Comparison of ENCODE assay signal across 8 cellular contexts in the genomic region with DNA sequence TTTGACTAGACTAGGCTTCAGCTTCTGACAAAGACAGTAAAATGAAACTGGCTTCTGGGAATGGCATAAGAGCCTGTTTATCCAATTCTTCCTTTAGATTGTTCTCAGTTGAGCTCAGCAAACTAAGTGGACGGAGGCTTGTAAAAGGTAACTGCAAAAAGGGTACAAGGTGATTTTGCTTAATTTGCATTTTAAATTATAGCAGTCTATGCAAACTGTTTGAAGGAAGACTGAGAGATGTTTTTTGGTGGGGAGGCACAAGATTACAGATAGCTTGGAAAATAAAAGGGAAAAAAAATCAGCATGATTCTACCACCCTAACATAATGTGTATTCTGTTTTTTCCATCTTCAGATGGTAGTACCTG. TPM values are rescaled to one million over a fixed set of nuclear protein-coding genes. Genes with fewer than 3 reads are reported as not detected.
A peak's percentile ranks its signal among the peaks of the same experiment; 100 is the strongest.
DNase-seq lines count a peak whose midpoint lies in the region; ATAC-seq and TF ChIP-seq lines count a peak whose summit lies in the region.

No MANE protein-coding gene starts in this region.

- no peaks in the 10 kb centered on the region for H3K27me3 ChIP-seq in BLaER1 treated with 17β-estradiol and CSF1 and Interleukin-3, amounts not matched to agents 10 nM and 100 nM
- H3K27me3 ChIP-seq in osteoblast (ENCODE audit: insufficient read depth, low read length), result no peaks in the 10 kb centered on the region

- H4K20me1 ChIP-seq in BLaER1 treated with 17β-estradiol and CSF1 and Interleukin-3, amounts not matched to agents 10 nM and 100 nM, result peaks cover 35 to 98% (median 80%) of the 10 kb centered on the region in 11 experiments; a peak in 20 of 22 replicates
- H4K20me1 ChIP-seq in osteoblast (ENCODE audit: insufficient read depth, low read length), result peaks cover 69% of the 10 kb centered on the region

- H3K9me3 ChIP-seq in BLaER1 treated with 17β-estradiol and CSF1 and Interleukin-3, amounts not matched to agents 10 nM and 100 nM (replicated peaks in 1 of 11), result no peaks in the 10 kb centered on the region
- H3K9me3 ChIP-seq in osteoblast (ENCODE audit: low read depth, low read length), result no peaks in the 10 kb centered on the region

- H3K4me2 ChIP-seq in BLaER1 treated with 17β-estradiol and CSF1 and Interleukin-3, amounts not matched to agents 10 nM and 100 nM, result peak overlapping the region; percentile 74 to 99 (median 87)
- peak overlapping the region; percentile 74 for H3K4me2 ChIP-seq in osteoblast (ENCODE audit: insufficient read depth, low read length)

- H3K9ac ChIP-seq in BLaER1 treated with 17β-estradiol and CSF1 and Interleukin-3, amounts not matched to agents 10 nM and 100 nM, result peak overlapping the region; percentile 35 to 93 (median 69)

- no peak overlapping the region for H2AFZ ChIP-seq in osteoblast (ENCODE audit: low read length)

- H3K4me3 ChIP-seq in BLaER1 treated with 17β-estradiol and CSF1 and Interleukin-3, amounts not matched to agents 10 nM and 100 nM, result peak overlapping the region; percentile 27 to 57 (median 43); a peak in 18 of 20 replicates
- H3K4me3 ChIP-seq in osteoblast (ENCODE audit: insufficient read depth, low read length), result peak overlapping the region; percentile 45

- no peak for ATAC-seq in HG02623 (IDR thresholded peaks at IDR 0.05; ENCODE audit: unreplicated experiment)

- no peaks in the 10 kb centered on the region for H3K9me3 Mint-ChIP-seq in dendritic cell treated with granulocyte-macrophage colony-stimulating factor and Interleukin-4, amounts not matched to agents 40 ng/mL and 50 ng/mL, for 4 days

- peak overlapping the region; percentile 58 to 96 (median 89) for H3K27ac ChIP-seq in BLaER1 treated with 17β-estradiol and CSF1 and Interleukin-3, amounts not matched to agents 10 nM and 100 nM
- H3K27ac ChIP-seq in osteoblast (ENCODE audit: low read depth, low read length), result peak overlapping the region; percentile 74

- DNase-seq in NCI-H526 treated with DMSO at 0.1 percent for 48 hours (lab: John Stamatoyannopoulos, UW), result peak; percentile 59
- no peak for DNase-seq in osteoblast (ENCODE audit: insufficient read length, low spot score, missing footprints)
- DNase-seq in ureter (ENCODE audit: low spot score), result no peak
- DNase-seq in NAMALWA (ENCODE audit: low spot score), result no peak
- no peak for DNase-seq in GM13977 (ENCODE audit: low spot score)

- H3K4me1 ChIP-seq in BLaER1 treated with 17β-estradiol and CSF1 and Interleukin-3, amounts not matched to agents 10 nM and 100 nM, result peaks cover 81 to 89% (median 86%) of the 10 kb centered on the region in 10 experiments
- H3K4me1 ChIP-seq in osteoblast (ENCODE audit: insufficient read depth, low read length), result peaks cover 57% of the 10 kb centered on the region

- peaks cover 52% of the 10 kb centered on the region for H3K36me3 Mint-ChIP-seq in dendritic cell treated with granulocyte-macrophage colony-stimulating factor and Interleukin-4, amounts not matched to agents 40 ng/mL and 50 ng/mL, for 4 days (ENCODE audit: low read depth)

- TF ChIP-seq CTCF in osteoblast (IDR thresholded peaks at IDR 0.05; ENCODE audit: extremely low read depth, low read depth, low read length) (no peak), GM13977 (IDR thresholded peaks at IDR 0.05; ENCODE audit: extremely low read depth, insufficient read depth, missing control alignments) (no peak)

- peaks cover 88% of the 10 kb centered on the region for H3K79me2 ChIP-seq in osteoblast (ENCODE audit: insufficient read depth, low read length)

- no peaks in the 10 kb centered on the region for H3K27me3 Mint-ChIP-seq in dendritic cell treated with granulocyte-macrophage colony-stimulating factor and Interleukin-4, amounts not matched to agents 40 ng/mL and 50 ng/mL, for 4 days

- H3K36me3 ChIP-seq in BLaER1 treated with 17β-estradiol and CSF1 and Interleukin-3, amounts not matched to agents 10 nM and 100 nM, result peaks cover 0 to 28% (median 0%) of the 10 kb centered on the region in 11 experiments; a peak in 3 of 22 replicates
- no peaks in the 10 kb centered on the region for H3K36me3 ChIP-seq in osteoblast (ENCODE audit: insufficient read depth, low read length)

- H3K27ac Mint-ChIP-seq in dendritic cell treated with granulocyte-macrophage colony-stimulating factor and Interleukin-4, amounts not matched to agents 40 ng/mL and 50 ng/mL, for 4 days, result peak overlapping the region; percentile 91

- peaks cover 93% of the 10 kb centered on the region for H3K4me1 Mint-ChIP-seq in dendritic cell treated with granulocyte-macrophage colony-stimulating factor and Interleukin-4, amounts not matched to agents 40 ng/mL and 50 ng/mL, for 4 days (ENCODE audit: low read depth)

- H3K4me3 Mint-ChIP-seq in dendritic cell treated with granulocyte-macrophage colony-stimulating factor and Interleukin-4, amounts not matched to agents 40 ng/mL and 50 ng/mL, for 4 days, result peak overlapping the region; percentile 52

- in situ Hi-C loops in GM13977 (cut with MboI; ENCODE audit: low pct_unique_long_range_greater_than_20kb, low sequenced_read_pairs, unreplicated experiment), result no loop called here

- intact Hi-C loops in dendritic cell treated with granulocyte-macrophage colony-stimulating factor and Interleukin-4, amounts not matched to agents 40 ng/mL and 50 ng/mL, for 4 days (cut with micrococcal nuclease), result no loop called here

RNA-seq across cellular contexts. Expression of a gene that starts 5.0 kb away (rescaled TPM):
- total RNA-seq in osteoblast (17.1 and 17.7 TPM in 2 replicates), ureter (41.6 TPM)

RNA-seq across cellular contexts. Expression of a gene that starts 41.7 kb away (rescaled TPM):
- total RNA-seq in osteoblast (not detected in 2 replicates), ureter (not detected)
